Comparison of ENCODE assay signal across 13 cellular contexts in the genomic region with DNA sequence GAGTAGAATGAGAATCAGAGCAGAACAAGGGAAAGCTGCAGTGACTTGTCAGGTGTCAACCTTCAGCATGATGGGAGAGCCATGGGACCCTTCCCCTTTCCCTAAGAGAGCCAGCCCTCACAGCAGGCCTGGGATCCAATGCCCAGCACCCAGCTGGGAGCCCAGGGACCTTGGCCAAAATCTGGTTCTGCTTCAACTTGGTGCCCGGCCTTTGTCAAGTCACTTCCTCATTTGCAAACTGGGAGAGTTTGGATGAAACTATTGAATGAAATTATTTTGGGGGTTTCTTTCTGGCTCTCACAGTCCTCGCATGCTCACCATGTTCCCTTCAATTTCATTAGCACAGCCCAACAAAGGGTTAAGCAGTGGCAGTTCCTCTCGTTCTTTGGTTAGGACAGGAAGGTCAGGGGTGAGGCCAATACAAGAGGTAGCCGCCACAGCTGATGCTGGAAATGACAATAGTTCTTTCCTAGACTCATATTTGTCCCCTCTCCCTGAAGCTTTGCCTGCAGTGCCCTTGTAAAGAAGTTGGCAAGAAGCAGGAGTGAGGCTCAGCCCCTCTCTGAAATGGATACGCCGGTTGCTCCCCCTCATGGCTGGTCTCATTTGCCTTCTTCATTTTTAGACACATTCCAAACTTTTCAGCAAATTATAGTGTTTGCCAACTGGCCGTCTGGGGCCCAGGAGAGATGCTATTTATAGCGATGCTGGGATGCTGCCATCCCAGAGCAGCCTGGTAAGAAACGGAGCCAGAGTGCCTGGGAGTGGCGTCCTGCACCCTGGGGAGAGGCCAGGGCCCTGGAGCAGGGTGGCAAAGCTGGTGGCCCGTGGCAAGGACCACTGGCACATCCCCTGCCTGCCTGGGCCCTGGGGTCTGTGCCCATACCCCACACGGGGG. TPM values are rescaled to one million over a fixed set of nuclear protein-coding genes. Genes with fewer than 3 reads are reported as not detected.
A peak's percentile ranks its signal among the peaks of the same experiment; 100 is the strongest.
DNase-seq lines count a peak whose midpoint lies in the region; ATAC-seq, FAIRE-seq and TF ChIP-seq lines count a peak whose summit lies in the region.
"Had no signal": no experiment of that assay in that cellular context is flagged by ENCODE, and none has a peak within 500 bp of the region (broad histone marks: within the 10 kb centered on the region; RNA-seq: fewer than 3 reads in every experiment).

No MANE protein-coding gene starts in this region.

- no peak overlapping the region for H3K4me3 Mint-ChIP-seq in HFFc6
- H3K4me3 Mint-ChIP-seq: endodermal cell had no signal

- H3K4me1 Mint-ChIP-seq in HFFc6 (ENCODE audit: low read depth) = peaks cover 34% of the 10 kb centered on the region

- no peak overlapping the region for H2AFZ ChIP-seq in K562 (ENCODE audit: low read depth, low read length)

- peaks cover 0 to 1% of the 10 kb centered on the region in 2 experiments; a peak in 1 of 5 replicates for H3K4me1 ChIP-seq in K562 (replicated peaks in 1 of 2; ENCODE audit: control insufficient read depth in 2 of 2, insufficient read depth in 2 of 2, low read length in 2 of 2)
- H3K4me1 ChIP-seq in right atrium auricular region = peaks cover 0 to 15% of the 10 kb centered on the region in 2 donors
- peaks cover 0 to 60% (median 38%) of the 10 kb centered on the region in 4 donors for H3K4me1 ChIP-seq in tibial artery
- no peaks in the 10 kb centered on the region for H3K4me1 ChIP-seq in pancreas
- H3K4me1 ChIP-seq: right lobe of liver had no signal

- TF ChIP-seq EP300 in K562 (IDR thresholded peaks at IDR 0.05; ENCODE audit: low read length) = no peak

- no peak overlapping the region for H3K4me3 ChIP-seq in K562
- H3K4me3 ChIP-seq in right atrium auricular region = no peak overlapping the region
- no peak overlapping the region for H3K4me3 ChIP-seq in tibial artery
- H3K4me3 ChIP-seq in pancreas = no peak overlapping the region
- H3K4me3 ChIP-seq: right lobe of liver, suprapubic skin had no signal

- H3K9me3 Mint-ChIP-seq in HFFc6 = no peaks in the 10 kb centered on the region

- no peak overlapping the region for H3K4me2 ChIP-seq in K562 (ENCODE audit: insufficient read depth, low read length)

- H3K9ac ChIP-seq in K562 (ENCODE audit: insufficient read depth in 1 of 2, low read depth in 2 of 2, low read length in 2 of 2) = no peak overlapping the region

- H3K36me3 Mint-ChIP-seq in HFFc6 (ENCODE audit: low read depth) = no peaks in the 10 kb centered on the region

- H3K9me1 ChIP-seq in K562 (ENCODE audit: control insufficient read depth, insufficient read depth, low read length) = no peaks in the 10 kb centered on the region

- DNase-seq in HFFc6 (peak; percentile 13), K562 (ENCODE audit: extremely low read depth in 1 of 4, low spot score in 3 of 4) (no peak), right atrium auricular region (ENCODE audit: low spot score) (no peak), tibial artery (peak; percentile 48 to 88), DMS53 (lab: John Stamatoyannopoulos, UW) (no peak), iPS-NIHi11 (ENCODE audit: low spot score) (no peak), pancreas (no peak)
- DNase-seq: activated CD8-positive, alpha-beta memory T cell treated with anti-CD3 and anti-CD28 coated beads, Interleukin-2, amount 50 U/mL, for 4 hours; endodermal cell; NCI-H345; right lobe of liver had no signal

- no peak overlapping the region for H3K27ac Mint-ChIP-seq in HFFc6
- H3K27ac Mint-ChIP-seq: endodermal cell had no signal

- in situ Hi-C loops in K562 (cut with MboI) = no loop called here

- FAIRE-seq in K562 (lab: Jason Lieb, UNC) (no peak), pancreas (lab: Jason Lieb, UNC) (no peak)

- H3K27me3 Mint-ChIP-seq in HFFc6 (ENCODE audit: insufficient read depth) = peaks cover 9% of the 10 kb centered on the region

- POLR2A ChIA-PET in K562 (lab: Yijun Ruan, JAX) = no interaction called here

- intact Hi-C loops in K562 (cut with micrococcal nuclease) = loop anchor here (10.0 kb wide), 1 partner anchor 149 kb away; a partner anchor contains a TSS
- intact Hi-C loops in tibial artery (cut with DNase I; ENCODE audit: low total_unique reads) = loop anchor here (2.0 to 10.0 kb wide), 2 partner anchors 63 to 149 kb away; a partner anchor contains a TSS
- intact Hi-C loops in pancreas (cut with DNase I) = loop anchor here (2.0 to 5.0 kb wide), 2 partner anchors 61 to 63 kb away; a partner anchor contains a TSS

- no peaks in the 10 kb centered on the region; the same call in 1 of the 2 replicates for H4K20me1 ChIP-seq in K562 (replicated peaks; ENCODE audit: control insufficient read depth, insufficient read depth, low read length)

- BruUV-seq in K562 (replicated peaks; lab: Mats Ljungman, UMichigan) = no TSS peak

- no peak overlapping the region for H3K27ac ChIP-seq in K562 (ENCODE audit: extremely low read depth, low read depth, low read length)
- peak overlapping the region; percentile 8 to 38 for H3K27ac ChIP-seq in right atrium auricular region
- peak overlapping the region; percentile 69 to 79 for H3K27ac ChIP-seq in tibial artery
- no peak overlapping the region for H3K27ac ChIP-seq in pancreas
- H3K27ac ChIP-seq: right lobe of liver, suprapubic skin had no signal

- CTCF ChIA-PET in K562 (lab: Yijun Ruan, JAX; ENCODE audit: low intra/inter-chr PET ratio) = interaction anchor here (0.6 to 11.2 kb wide), 2 partner anchors 65 to 147 kb away, joined by 8 to 310 read pairs; a partner anchor contains a TSS

- no peaks in the 10 kb centered on the region for H3K9me3 ChIP-seq in K562 (replicated peaks; ENCODE audit: control insufficient read depth, insufficient read depth, low read depth, low read length)
- H3K9me3 ChIP-seq in right atrium auricular region = no peaks in the 10 kb centered on the region
- no peaks in the 10 kb centered on the region for H3K9me3 ChIP-seq in tibial artery
- H3K9me3 ChIP-seq in pancreas = no peaks in the 10 kb centered on the region
- H3K9me3 ChIP-seq: right lobe of liver, suprapubic skin had no signal

- H3K27me3 ChIP-seq in K562 (ENCODE audit: control insufficient read depth in 2 of 2, insufficient read depth in 2 of 2, low read length in 2 of 2) = peaks cover 0 to 43% of the 10 kb centered on the region in 2 experiments; a peak in 2 of 5 replicates
- no peaks in the 10 kb centered on the region for H3K27me3 ChIP-seq in right atrium auricular region
- H3K27me3 ChIP-seq in tibial artery = no peaks in the 10 kb centered on the region
- no peaks in the 10 kb centered on the region for H3K27me3 ChIP-seq in pancreas
- H3K27me3 ChIP-seq: right lobe of liver, suprapubic skin had no signal

- WGBS in K562 (ENCODE audit: insufficient coverage, low coverage, missing lambda C conversion rate) = 0% methylated on average over 12 of the region's 12 CpGs
- WGBS in pancreas, 2 donors = 24 to 26% methylated on average over 12 of the region's 12 CpGs

- no peak for TF ChIP-seq POLR2A in K562 (conservative IDR thresholded peaks at IDR 0.05)

- no peak for TF ChIP-seq RAD21 in K562 (CRISPR knock-in tag; conservative IDR thresholded peaks at IDR 0.05 in 1 of 2, IDR thresholded peaks at IDR 0.05 in 1 of 2)

- ATAC-seq in K562 = no peak
- ATAC-seq in HG03571 (IDR thresholded peaks at IDR 0.05; ENCODE audit: unreplicated experiment) = no peak
- ATAC-seq in pancreas = no peak

- no peaks in the 10 kb centered on the region for H3K79me2 ChIP-seq in K562 (ENCODE audit: control insufficient read depth, insufficient read depth, low read length)

- H3K36me3 ChIP-seq in K562 (ENCODE audit: control insufficient read depth, insufficient read depth, low read length) = no peaks in the 10 kb centered on the region
- no peaks in the 10 kb centered on the region for H3K36me3 ChIP-seq in right atrium auricular region
- H3K36me3 ChIP-seq in tibial artery = no peaks in the 10 kb centered on the region
- H3K36me3 ChIP-seq in pancreas = no peaks in the 10 kb centered on the region
- H3K36me3 ChIP-seq: right lobe of liver, suprapubic skin had no signal

- no peak; the same call in 1 of the 2 replicates for TF ChIP-seq CTCF in HFFc6 (IDR thresholded peaks at IDR 0.05)
- no peak for TF ChIP-seq CTCF in K562 (IDR thresholded peaks at IDR 0.05 in 2 of 3, conservative IDR thresholded peaks at IDR 0.05 in 1 of 3; ENCODE audit: insufficient read depth in 2 of 3, low read depth in 1 of 3, low read length in 3 of 3)
- TF ChIP-seq CTCF in right atrium auricular region (IDR thresholded peaks at IDR 0.05) = no peak
- no peak for TF ChIP-seq CTCF in tibial artery (IDR thresholded peaks at IDR 0.05)
- TF ChIP-seq CTCF in pancreas (IDR thresholded peaks at IDR 0.05) = no peak

TF ChIP-seq in K562, 482 proteins besides CTCF, POLR2A, EP300 and RAD21:
- no peak for TF ChIP-seq TAF9B (IDR thresholded peaks at IDR 0.05; ENCODE audit: partially characterized antibody)
- no peak for TF ChIP-seq NR2C1 (IDR thresholded peaks at IDR 0.05)
- no peak for TF ChIP-seq NR2C1 (tag; IDR thresholded peaks at IDR 0.05)
- TF ChIP-seq SPI1 (IDR thresholded peaks at IDR 0.05; ENCODE audit: borderline replicate concordance, low read depth, low read length) = peak; percentile 83

RNA-seq across cellular contexts. Expression of a gene that starts 34.5 kb away (rescaled TPM):
- total RNA-seq in HFFc6 (2021; fragmentation: NEBNext Ultra II Directional; extraction: Animal tissue kit (Norgen Biotek cat#: 25700)) = not detected
- not detected in 2 replicates for total RNA-seq in K562 (2011; cell fraction: chromatin; rRNA removed; ENCODE audit: low replicate concordance)
- not detected in 2 replicates for total RNA-seq in K562 (2011; cell fraction: nucleolus; rRNA removed)
- not detected in 2 replicates for total RNA-seq in K562 (2011; cell fraction: nucleoplasm; rRNA removed)
- total RNA-seq in K562 (2014; rRNA removed) (not detected in 2 replicates), K562 (2014; rRNA removed; fragmentation: Illumina TruSeq; extraction: Trizol) (not detected in 2 replicates), K562 (2015; rRNA removed; fragmentation: Illumina TruSeq; extraction: Trizol) (not detected in 2 replicates), K562 (2021) (not detected in 2 replicates), right atrium auricular region (10 to 100 TPM in 1 of 2 donors, 1 to 10 TPM in 1; 3.9 to 13.8 TPM), pancreas (1 to 10 TPM in 3 of 6 donors, under 1 TPM in 3; 0.28 to 1.6 (median 0.98) TPM)
- polyA plus RNA-seq in K562 (2011; rRNA removed) (not detected in 2 replicates), K562 (2014; fragmentation: Illumina TruSeq; extraction: Trizol) (not detected in 2 replicates), K562 (2014; fragmentation: Nextera tagmentation; extraction: Ambion mirVana) (not detected), K562 (2014; rRNA removed) (not detected in 2 replicates), pancreas (1 to 10 TPM; 3.3 to 4.3 TPM)
- not detected in 2 replicates for polyA plus RNA-seq in K562 (2011; cell fraction: cytosol; rRNA removed)
- polyA plus RNA-seq in K562 (2011; cell fraction: nucleus; rRNA removed) = not detected in 2 replicates
- polyA plus RNA-seq in K562 (2012) = not detected in 2 replicates
- not detected in 2 replicates for polyA minus RNA-seq in K562 (2011; rRNA and poly(A)+ RNA removed)
- polyA minus RNA-seq in K562 (2011; cell fraction: cytosol; rRNA and poly(A)+ RNA removed) = not detected in 2 replicates
- not detected in 2 replicates for polyA minus RNA-seq in K562 (2011; cell fraction: nucleus; rRNA and poly(A)+ RNA removed)
- total RNA-seq: endodermal cell had no signal

Comparison
In these comparisons a context has a peak if more than half of its experiments do, and no peak if none do; other contexts are left out.
1. DNase-seq: peak in HFFc6 (single experiment) and tibial artery (2 of 2); none in K562 (0 of 4), right atrium auricular region (single experiment), DMS53 (single experiment), iPS-NIHi11 (single experiment) and pancreas (0 of 6).
2. H3K27ac ChIP-seq: peak in right atrium auricular region (2 of 2) and tibial artery (2 of 2); none in K562 (single experiment) and pancreas (0 of 4).